8 cellular contexts compared by ENCODE assay signal in genomic region chr2:91571239-91571923, GRCh38.
A peak's percentile ranks its signal among the peaks of the same experiment; 100 is the strongest.
DNase-seq lines count a peak whose midpoint lies in the region; ATAC-seq and TF ChIP-seq lines count a peak whose summit lies in the region.
"Not testable (repeated sequence)": the region's sequence is repeated elsewhere in the genome, so short reads cannot be mapped to it uniquely, and the experiment has no call there.

No MANE protein-coding gene starts in this region.

- not testable (repeated sequence) for H3K36me3 ChIP-seq in mesodermal cell (ENCODE audit: control insufficient read depth, insufficient read depth, low read length); psoas muscle (ENCODE audit: insufficient read depth in 1 of 2, low read depth in 1 of 2); upper lobe of right lung

- H3K4me3 ChIP-seq in mesodermal cell (ENCODE audit: extremely low read depth, insufficient read depth, low read length, poor library complexity, severe bottlenecking) (peak overlapping the region; percentile 40), psoas muscle (peak overlapping the region; percentile 54)
- not testable (repeated sequence) for H3K4me3 ChIP-seq in upper lobe of right lung

- not testable (repeated sequence) for H3K36me3 Mint-ChIP-seq in glutamatergic neuron (ENCODE audit: unreplicated experiment)

- TF ChIP-seq CTCF in glutamatergic neuron (IDR thresholded peaks at IDR 0.05; ENCODE audit: partially characterized antibody, unreplicated experiment); psoas muscle (IDR thresholded peaks at IDR 0.05); upper lobe of right lung (IDR thresholded peaks at IDR 0.05): not testable (repeated sequence)

- H3K4me1 ChIP-seq in mesodermal cell (ENCODE audit: control insufficient read depth, insufficient read depth, low read length, poor library complexity, severe bottlenecking); psoas muscle; upper lobe of right lung: not testable (repeated sequence)

- peak overlapping the region; percentile 73 for H3K27ac ChIP-seq in mesodermal cell (ENCODE audit: low read depth, low read length, severe bottlenecking)
- not testable (repeated sequence) for H3K27ac ChIP-seq in psoas muscle, upper lobe of right lung

- not testable (repeated sequence) for ATAC-seq in psoas muscle, upper lobe of right lung

- not testable (repeated sequence) for H3K9me3 ChIP-seq in mesodermal cell (ENCODE audit: control insufficient read depth, low read length); psoas muscle; upper lobe of right lung

- H3K9me3 Mint-ChIP-seq in glutamatergic neuron (ENCODE audit: unreplicated experiment) = not testable (repeated sequence)

- WGBS in mesodermal cell (ENCODE audit: insufficient coverage in 2 of 2), 2 experiments = 4 to 7% methylated on average over 42 to 61 of the region's 78 CpGs
- 25 to 88% (median 80%) methylated on average over 67 to 78 of the region's 78 CpGs for WGBS in psoas muscle, 3 donors

- not testable (repeated sequence) for H3K27me3 Mint-ChIP-seq in glutamatergic neuron (ENCODE audit: unreplicated experiment)

- intact Hi-C loops in psoas muscle (cut with DNase I); upper lobe of right lung (cut with DNase I): not testable (repeated sequence)

- not testable (repeated sequence) for H3K4me1 Mint-ChIP-seq in glutamatergic neuron (ENCODE audit: low read depth, unreplicated experiment)

- DNase-seq in ELF-1 (ENCODE audit: low read depth, low spot score) (peak; percentile 72), NCI-H460 (ENCODE audit: extremely low read depth, low read depth) (peak; percentile 26), astrocyte of the hippocampus (ENCODE audit: low read depth, low spot score) (peak; percentile 54), glutamatergic neuron (peak; percentile 79), iPS-NIHi7 (ENCODE audit: extremely low spot score) (peak; percentile 23), psoas muscle (peak in 1 of 2 donors; percentile 57), upper lobe of right lung (peak; percentile 70)

- not testable (repeated sequence) for H3K27me3 ChIP-seq in psoas muscle (ENCODE audit: insufficient read depth in 3 of 3, low read length in 2 of 3); upper lobe of right lung

- H3K4me3 Mint-ChIP-seq in glutamatergic neuron (ENCODE audit: unreplicated experiment) = peak overlapping the region; percentile 88

- not testable (repeated sequence) for H3K27ac Mint-ChIP-seq in glutamatergic neuron (ENCODE audit: unreplicated experiment)
